In genomic region chr7:27199820-27200760, GRCh38 we compare ENCODE assay signal across 9 cellular contexts. TPM values are rescaled to one million over a fixed set of nuclear protein-coding genes. Genes with fewer than 3 reads are reported as not detected.
DNase-seq lines count a peak whose midpoint lies in the region; ATAC-seq and TF ChIP-seq lines count a peak whose summit lies in the region.
"Had no signal": no experiment of that assay in that cellular context is flagged by ENCODE, and none has a peak within 500 bp of the region (broad histone marks: within the 10 kb centered on the region; RNA-seq: fewer than 3 reads in every experiment).

Gene HOXA13, minus strand, starts transcription at chr7:27200091. Its CDS starts 14 bp downstream, at chr7:27200077.

- H3K4me1 ChIP-seq in GM23338 (ENCODE audit: insufficient read depth) (peaks cover 15% of the 10 kb centered on the region; the same call in 1 of the 2 replicates), mucosa of stomach (ENCODE audit: control insufficient read depth, insufficient read depth, low read length) (peaks cover 39% of the 10 kb centered on the region)

- peaks cover 40% of the 10 kb centered on the region for H3F3A ChIP-seq in GM23338 (replicated peaks; ENCODE audit: low read depth)

- H3K4me3 Mint-ChIP-seq in GM23338 = peak within 1 kb of the TSS; percentile 75
- peak within 1 kb of the TSS; percentile 64 for H3K4me3 Mint-ChIP-seq in MCF 10A (ENCODE audit: unreplicated experiment)

- H3K27me3 ChIP-seq in GM23338 (ENCODE audit: insufficient read depth) (peaks cover 98% of the 10 kb centered on the region), mucosa of stomach (ENCODE audit: control insufficient read depth, insufficient read depth, low read length) (peaks cover 97% of the 10 kb centered on the region)

- no peaks in the 10 kb centered on the region for H3K79me2 ChIP-seq in GM23338 (replicated peaks; ENCODE audit: insufficient read depth)

- H3K4me2 ChIP-seq in GM23338 = peak within 1 kb of the TSS; percentile 76

- H3K4me3 ChIP-seq in GM23338 (peak within 1 kb of the TSS; percentile 51), mucosa of stomach (ENCODE audit: low read length) (peak within 1 kb of the TSS; percentile 14)

- POLR2A ChIA-PET in MCF 10A (lab: Yijun Ruan, JAX) = interaction anchor here (0.6 kb wide), 1 partner anchor 849 kb away, joined by 3 read pairs; no protein-coding TSS in a partner anchor

- peaks cover 92% of the 10 kb centered on the region for H3K27me3 Mint-ChIP-seq in GM23338 (ENCODE audit: insufficient read depth, low read depth, poor library complexity)
- H3K27me3 Mint-ChIP-seq in MCF 10A (ENCODE audit: insufficient read depth, unreplicated experiment) = peaks cover 66% of the 10 kb centered on the region

- H3K36me3 Mint-ChIP-seq in GM23338 (ENCODE audit: low read depth) = no peaks in the 10 kb centered on the region
- no peaks in the 10 kb centered on the region for H3K36me3 Mint-ChIP-seq in MCF 10A (ENCODE audit: insufficient read depth, unreplicated experiment)

- H4K20me1 ChIP-seq in GM23338 (replicated peaks; ENCODE audit: insufficient read depth) = peaks cover 52% of the 10 kb centered on the region

- H2AFZ ChIP-seq in GM23338 = 0 out of 2 replicates have a peak within 1 kb of the TSS, but pooled peaks have one; percentile 56

- ATAC-seq in GM23338 = peak; percentile 56
- ATAC-seq in HG03025 (IDR thresholded peaks at IDR 0.05; ENCODE audit: low FRiP score, unreplicated experiment) = no peak
- no peak for ATAC-seq in HG03095 (IDR thresholded peaks at IDR 0.05; ENCODE audit: unreplicated experiment)
- no peak for ATAC-seq in HG03457 (IDR thresholded peaks at IDR 0.05; ENCODE audit: unreplicated experiment)

- H3K9me3 ChIP-seq in mucosa of stomach (ENCODE audit: control insufficient read depth, low read length) = no peaks in the 10 kb centered on the region

- CTCF ChIA-PET in MCF 10A (lab: Yijun Ruan, JAX) = interaction anchor here (0.6 to 2.0 kb wide), 4 partner anchors 54 to 721 kb away, joined by 3 to 7 read pairs (median 3); no protein-coding TSS in a partner anchor

- no peak within 1 kb of the TSS for H3K27ac ChIP-seq in GM23338 (ENCODE audit: low read depth)

- peak; percentile 56 for DNase-seq in COR-L47 (lab: John Stamatoyannopoulos, UW)
- DNase-seq in GM23338 (ENCODE audit: low spot score) = peak; percentile 61
- peak; percentile 87 for DNase-seq in NCI-H748 (lab: John Stamatoyannopoulos, UW; ENCODE audit: unreplicated experiment)
- DNase-seq in MCF 10A (ENCODE audit: unreplicated experiment) = no peak

- no peaks in the 10 kb centered on the region for H3K36me3 ChIP-seq in GM23338 (ENCODE audit: insufficient read depth)
- no peaks in the 10 kb centered on the region for H3K36me3 ChIP-seq in mucosa of stomach (ENCODE audit: control insufficient read depth, insufficient read depth, low read length)

- H3K9me3 Mint-ChIP-seq in GM23338 = no peaks in the 10 kb centered on the region; the same call in 2 of the 3 replicates
- H3K9me3 Mint-ChIP-seq in MCF 10A (ENCODE audit: unreplicated experiment) = no peaks in the 10 kb centered on the region

- no peak within 1 kb of the TSS for H3K9ac ChIP-seq in mucosa of stomach (ENCODE audit: low read length)

- no peaks in the 10 kb centered on the region for H3K9me2 ChIP-seq in GM23338 (ENCODE audit: insufficient read depth)

- intact Hi-C loops in MCF 10A (cut with micrococcal nuclease) = loop anchor here (5.0 to 10.0 kb wide), 2 partner anchors 877 to 1725 kb away; no protein-coding TSS in a partner anchor

- H3K4me1 Mint-ChIP-seq in GM23338 = peaks cover 18% of the 10 kb centered on the region
- no peaks in the 10 kb centered on the region for H3K4me1 Mint-ChIP-seq in MCF 10A (ENCODE audit: insufficient read depth, unreplicated experiment)

- TF ChIP-seq CTCF in GM23338 (conservative IDR thresholded peaks at IDR 0.05; ENCODE audit: low read depth in 2 of 2) (no peak), MCF 10A (IDR thresholded peaks at IDR 0.05; ENCODE audit: unreplicated experiment) (no peak)

- no peak within 1 kb of the TSS for H3K27ac Mint-ChIP-seq in GM23338
- no peak within 1 kb of the TSS for H3K27ac Mint-ChIP-seq in MCF 10A (ENCODE audit: low read depth, unreplicated experiment)

- no TSS peak for BruUV-seq in MCF 10A (replicated peaks; lab: Mats Ljungman, UMichigan)

TF ChIP-seq in GM23338, 12 proteins besides CTCF, POLR2A, EP300 and RAD21:
- TF ChIP-seq EZH2 (IDR thresholded peaks at IDR 0.05; ENCODE audit: low read depth, unreplicated experiment) (peak; percentile 95), EZH2phosphoT487 (IDR thresholded peaks at IDR 0.05; ENCODE audit: unreplicated experiment) (peak; percentile 99)
- TF ChIP-seq, protein P1, sequence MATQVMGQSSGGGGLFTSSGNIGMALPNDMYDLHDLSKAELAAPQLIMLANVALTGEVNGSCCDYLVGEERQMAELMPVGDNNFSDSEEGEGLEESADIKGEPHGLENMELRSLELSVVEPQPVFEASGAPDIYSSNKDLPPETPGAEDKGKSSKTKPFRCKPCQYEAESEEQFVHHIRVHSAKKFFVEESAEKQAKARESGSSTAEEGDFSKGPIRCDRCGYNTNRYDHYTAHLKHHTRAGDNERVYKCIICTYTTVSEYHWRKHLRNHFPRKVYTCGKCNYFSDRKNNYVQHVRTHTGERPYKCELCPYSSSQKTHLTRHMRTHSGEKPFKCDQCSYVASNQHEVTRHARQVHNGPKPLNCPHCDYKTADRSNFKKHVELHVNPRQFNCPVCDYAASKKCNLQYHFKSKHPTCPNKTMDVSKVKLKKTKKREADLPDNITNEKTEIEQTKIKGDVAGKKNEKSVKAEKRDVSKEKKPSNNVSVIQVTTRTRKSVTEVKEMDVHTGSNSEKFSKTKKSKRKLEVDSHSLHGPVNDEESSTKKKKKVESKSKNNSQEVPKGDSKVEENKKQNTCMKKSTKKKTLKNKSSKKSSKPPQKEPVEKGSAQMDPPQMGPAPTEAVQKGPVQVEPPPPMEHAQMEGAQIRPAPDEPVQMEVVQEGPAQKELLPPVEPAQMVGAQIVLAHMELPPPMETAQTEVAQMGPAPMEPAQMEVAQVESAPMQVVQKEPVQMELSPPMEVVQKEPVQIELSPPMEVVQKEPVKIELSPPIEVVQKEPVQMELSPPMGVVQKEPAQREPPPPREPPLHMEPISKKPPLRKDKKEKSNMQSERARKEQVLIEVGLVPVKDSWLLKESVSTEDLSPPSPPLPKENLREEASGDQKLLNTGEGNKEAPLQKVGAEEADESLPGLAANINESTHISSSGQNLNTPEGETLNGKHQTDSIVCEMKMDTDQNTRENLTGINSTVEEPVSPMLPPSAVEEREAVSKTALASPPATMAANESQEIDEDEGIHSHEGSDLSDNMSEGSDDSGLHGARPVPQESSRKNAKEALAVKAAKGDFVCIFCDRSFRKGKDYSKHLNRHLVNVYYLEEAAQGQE (IDR thresholded peaks at IDR 0.05; ENCODE audit: unreplicated experiment) = no peak
TF ChIP-seq in GM23338: peak in this region for 2.

RNA-seq across cellular contexts. Expression of gene HOXA13, which starts in this region (rescaled TPM):
- total RNA-seq in GM23338 (2014; rRNA removed; shearing (Covaris generic)) = not detected in 2 replicates
- not detected in 2 replicates for polyA plus RNA-seq in GM23338 (2016; fragmentation: Nextera tagmentation; extraction: Ambion mirVana)
- not detected in 2 replicates for total RNA-seq in MCF 10A (2022)
- total RNA-seq: T-helper 1 cell treated with Interleukin-12 subunit alpha and Interleukin-12 subunit beta and Interleukin-4 antibody, amounts not matched to agents 30 ng/mL and 1 ng/mL, for 36 hours had no signal

Comparison
In these comparisons a context has a peak if more than half of its experiments do, and no peak if none do; other contexts are left out.
1. Peak in DNase-seq, ATAC-seq, H3K4me3 ChIP-seq and H3K4me2 ChIP-seq in GM23338; RNA of the gene not detected or under 1 TPM.